Comparison of ENCODE assay signal across 1 cellular context in the genomic region with DNA sequence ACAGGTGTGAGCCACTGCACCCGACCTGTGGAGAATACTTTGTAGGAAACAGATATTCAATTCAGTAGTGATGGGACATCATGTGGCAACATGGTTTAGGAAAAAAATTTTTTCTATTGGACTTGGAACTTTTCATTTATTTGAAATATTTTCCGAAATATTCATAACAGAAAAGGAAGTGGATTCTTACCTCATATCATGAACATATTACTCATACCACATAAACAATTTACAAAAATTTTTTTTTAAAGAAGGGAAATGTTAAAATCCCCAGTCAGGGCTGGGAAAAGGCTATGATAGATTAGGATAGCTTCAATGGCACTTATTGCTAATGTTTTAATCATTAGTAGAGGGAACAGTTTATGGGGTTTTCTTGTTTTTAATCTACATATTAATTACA.
TF ChIP-seq lines count a peak whose summit lies in the region.

No MANE protein-coding gene starts in this region.

TF ChIP-seq in IMR-90, 13 proteins besides CTCF, POLR2A, EP300 and RAD21:
- TF ChIP-seq, protein P1, sequence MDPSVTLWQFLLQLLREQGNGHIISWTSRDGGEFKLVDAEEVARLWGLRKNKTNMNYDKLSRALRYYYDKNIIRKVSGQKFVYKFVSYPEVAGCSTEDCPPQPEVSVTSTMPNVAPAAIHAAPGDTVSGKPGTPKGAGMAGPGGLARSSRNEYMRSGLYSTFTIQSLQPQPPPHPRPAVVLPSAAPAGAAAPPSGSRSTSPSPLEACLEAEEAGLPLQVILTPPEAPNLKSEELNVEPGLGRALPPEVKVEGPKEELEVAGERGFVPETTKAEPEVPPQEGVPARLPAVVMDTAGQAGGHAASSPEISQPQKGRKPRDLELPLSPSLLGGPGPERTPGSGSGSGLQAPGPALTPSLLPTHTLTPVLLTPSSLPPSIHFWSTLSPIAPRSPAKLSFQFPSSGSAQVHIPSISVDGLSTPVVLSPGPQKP (IDR thresholded peaks at IDR 0.05; ENCODE audit: borderline replicate concordance, low read depth, low read length) = no peak
- TF ChIP-seq NFE2L2 (IDR thresholded peaks at IDR 0.05; ENCODE audit: low read depth, low read length) (no peak), FOS (IDR thresholded peaks at IDR 0.05; ENCODE audit: low read depth, low read length) (no peak), MAFK (IDR thresholded peaks at IDR 0.05; ENCODE audit: low read depth, low read length) (no peak), RFX5 (IDR thresholded peaks at IDR 0.05; ENCODE audit: low read depth, low read length) (no peak)
TF ChIP-seq in IMR-90: peak in this region for 0.
